6 cellular contexts compared by ENCODE assay signal in the genomic region with DNA sequence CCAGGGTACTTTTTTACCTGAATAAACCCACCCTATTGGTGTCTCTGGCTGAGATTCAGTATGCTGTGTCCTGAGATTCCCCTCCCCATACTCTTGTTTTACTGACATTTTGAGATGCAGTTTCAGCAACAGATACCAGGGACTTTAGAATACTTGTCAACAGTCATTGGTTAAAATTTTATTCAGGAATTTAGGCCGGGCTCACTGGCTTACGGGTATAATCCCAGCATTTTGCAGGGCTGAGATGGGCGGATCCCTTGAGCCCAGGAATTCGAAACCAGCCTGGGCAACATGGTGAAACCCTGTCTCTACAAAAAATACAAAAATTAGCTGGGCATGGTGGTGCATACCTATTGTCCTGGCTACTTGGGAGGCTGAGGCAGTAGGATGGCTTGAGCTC.
"Had no signal": no experiment of that assay in that cellular context is flagged by ENCODE, and none has a peak within 500 bp of the region (broad histone marks: within the 10 kb centered on the region; RNA-seq: fewer than 3 reads in every experiment).

No MANE protein-coding gene starts in this region.

- DNase-seq: GOT3, H7, IMR-90 had no signal

- H3K9me3 ChIP-seq: HAP-1 had no signal

- ATAC-seq: HCT116, K562 had no signal

- H3K36me3 ChIP-seq: HAP-1 had no signal

- H3K4me3 ChIP-seq: HAP-1, K562 had no signal
